In genomic region chr6:125346143-125346925, GRCh38 we compare ENCODE assay signal across 7 cellular contexts. TPM values are rescaled to one million over a fixed set of nuclear protein-coding genes. Genes with fewer than 3 reads are reported as not detected.
A peak's percentile ranks its signal among the peaks of the same experiment; 100 is the strongest.
DNase-seq lines count a peak whose midpoint lies in the region; ATAC-seq and FAIRE-seq lines count a peak whose summit lies in the region.

No MANE protein-coding gene starts in this region.

- H3K4me1 ChIP-seq in small intestine (ENCODE audit: control insufficient read depth in 2 of 2, insufficient read depth in 1 of 2, low read depth in 1 of 2, low read length in 1 of 2): no peaks in the 10 kb centered on the region

- no peaks in the 10 kb centered on the region for H3K4me1 Mint-ChIP-seq in activated naive CD8-positive, alpha-beta T cell treated with anti-CD3 and anti-CD28 coated beads for 36 hours
- no peaks in the 10 kb centered on the region for H3K4me1 Mint-ChIP-seq in activated T-cell treated with anti-CD3 and anti-CD28 coated beads, Interleukin-2, amount 50 U/mL, for 4 hours (ENCODE audit: low read depth)

- no peaks in the 10 kb centered on the region for H3K36me3 Mint-ChIP-seq in activated naive CD8-positive, alpha-beta T cell treated with anti-CD3 and anti-CD28 coated beads for 36 hours
- no peaks in the 10 kb centered on the region for H3K36me3 Mint-ChIP-seq in activated T-cell treated with anti-CD3 and anti-CD28 coated beads, Interleukin-2, amount 50 U/mL, for 4 hours (ENCODE audit: insufficient read depth)

- FAIRE-seq in small intestine (lab: Jason Lieb, UNC): no peak

- H3K36me3 ChIP-seq in small intestine (ENCODE audit: control insufficient read depth in 2 of 2, insufficient read depth in 2 of 2, low read length in 2 of 2): no peaks in the 10 kb centered on the region

- peak overlapping the region; percentile 20 to 68 for H3K27ac ChIP-seq in small intestine (ENCODE audit: low read depth in 1 of 2, low read length in 1 of 2)

- no peak overlapping the region for H3K4me3 ChIP-seq in small intestine (ENCODE audit: low read depth in 1 of 2, low read length in 2 of 2)

- peak overlapping the region; percentile 22 for H3K27ac Mint-ChIP-seq in activated naive CD8-positive, alpha-beta T cell treated with anti-CD3 and anti-CD28 coated beads for 36 hours

- H3K9me3 Mint-ChIP-seq in activated naive CD8-positive, alpha-beta T cell treated with anti-CD3 and anti-CD28 coated beads for 36 hours: no peaks in the 10 kb centered on the region
- no peaks in the 10 kb centered on the region for H3K9me3 Mint-ChIP-seq in activated T-cell treated with anti-CD3 and anti-CD28 coated beads, Interleukin-2, amount 50 U/mL, for 4 hours

- no peaks in the 10 kb centered on the region for H3K9me3 ChIP-seq in small intestine (ENCODE audit: control insufficient read depth, low read depth)

- H3K27me3 Mint-ChIP-seq in activated naive CD8-positive, alpha-beta T cell treated with anti-CD3 and anti-CD28 coated beads for 36 hours: peaks cover 5% of the 10 kb centered on the region
- no peaks in the 10 kb centered on the region for H3K27me3 Mint-ChIP-seq in activated T-cell treated with anti-CD3 and anti-CD28 coated beads, Interleukin-2, amount 50 U/mL, for 4 hours (ENCODE audit: low read depth)

- WGBS in small intestine, 3 donors: 36 to 45% (median 42%) methylated on average over 13 of the region's 13 CpGs

- no peak overlapping the region for H3K4me3 Mint-ChIP-seq in activated naive CD8-positive, alpha-beta T cell treated with anti-CD3 and anti-CD28 coated beads for 36 hours
- no peak overlapping the region for H3K4me3 Mint-ChIP-seq in activated T-cell treated with anti-CD3 and anti-CD28 coated beads, Interleukin-2, amount 50 U/mL, for 4 hours

- H3K27me3 ChIP-seq in small intestine (ENCODE audit: control insufficient read depth in 2 of 2, insufficient read depth in 2 of 2, low read length in 2 of 2): no peaks in the 10 kb centered on the region

- DNase-seq in activated naive CD8-positive, alpha-beta T cell treated with anti-CD3 and anti-CD28 coated beads for 36 hours: no peak
- DNase-seq in small intestine (no peak), HUDEP-2 (lab: John Stamatoyannopoulos, UW; ENCODE audit: unreplicated experiment in 76 of 76) (no peak), NCI-H1092 (lab: John Stamatoyannopoulos, UW) (no peak)
- DNase-seq in activated T-cell treated with anti-CD3 and anti-CD28 coated beads, Interleukin-2, amount 50 U/mL, for 4 hours: no peak

- ATAC-seq in GM19397 (IDR thresholded peaks at IDR 0.05; ENCODE audit: unreplicated experiment) (peak; percentile 57), HG03045 (IDR thresholded peaks at IDR 0.05; ENCODE audit: unreplicated experiment) (peak; percentile 53)
- ATAC-seq in activated T-cell treated with anti-CD3 and anti-CD28 coated beads, Interleukin-2, amount 50 U/mL, for 4 hours: no peak

RNA-seq across cellular contexts. Expression of gene HDDC2, which starts 44.6 kb away (rescaled TPM):
- total RNA-seq in activated naive CD8-positive, alpha-beta T cell treated with anti-CD3 and anti-CD28 coated beads for 36 hours: 100 to 1,000 TPM; 130 to 131 TPM
- 10 to 100 TPM; 45.2 to 71.6 (median 65.9) TPM for polyA plus RNA-seq in small intestine
- total RNA-seq in activated T-cell treated with anti-CD3 and anti-CD28 coated beads, Interleukin-2, amount 50 U/mL, for 4 hours: 100 to 1,000 TPM in 1 of 3 donors, 10 to 100 TPM in 2; 89.5 to 114 (median 92.8) TPM

Comparison
In these comparisons a context has a peak if more than half of its experiments do, and no peak if none do; other contexts are left out.
1. ATAC-seq: peak in GM19397 (single experiment) and HG03045 (single experiment); none in activated T-cell treated with anti-CD3 and anti-CD28 coated beads, Interleukin-2, amount 50 U/mL, for 4 hours (0 of 2).